In genomic region chr5:17219006-17219422, GRCh38 we compare ENCODE assay signal across 8 cellular contexts. TPM values are rescaled to one million over a fixed set of nuclear protein-coding genes. Genes with fewer than 3 reads are reported as not detected.
A peak's percentile ranks its signal among the peaks of the same experiment; 100 is the strongest.
DNase-seq lines count a peak whose midpoint lies in the region; ATAC-seq, FAIRE-seq and TF ChIP-seq lines count a peak whose summit lies in the region.

No MANE protein-coding gene starts in this region.

- H3K4me2 ChIP-seq in astrocyte (ENCODE audit: low read length), result peak overlapping the region; percentile 86

- peak overlapping the region; percentile 95 for H3K27ac Mint-ChIP-seq in astrocyte (ENCODE audit: unreplicated experiment)

- no peak for TF ChIP-seq CTCF in astrocyte (IDR thresholded peaks at IDR 0.05; ENCODE audit: insufficient read depth, low read depth, low read length)
- TF ChIP-seq CTCF in kidney (IDR thresholded peaks at IDR 0.05; ENCODE audit: borderline replicate concordance, extremely low read depth, insufficient read depth), result no peak
- TF ChIP-seq CTCF in testis (IDR thresholded peaks at IDR 0.05), result no peak

- H3K4me3 Mint-ChIP-seq in astrocyte (ENCODE audit: unreplicated experiment), result peak overlapping the region; percentile 98

- H3K4me1 ChIP-seq in HUES64 (ENCODE audit: insufficient read depth, low read length) (peaks cover 65% of the 10 kb centered on the region), astrocyte (ENCODE audit: insufficient read depth, low read length) (peaks cover 36% of the 10 kb centered on the region), kidney (ENCODE audit: control insufficient read depth in 1 of 2, insufficient read depth in 1 of 2, low read depth in 1 of 2, low read length in 2 of 2) (peaks cover 0 to 4% of the 10 kb centered on the region in 2 donors), testis (peaks cover 5% of the 10 kb centered on the region)

- H3K27me3 Mint-ChIP-seq in astrocyte (ENCODE audit: low read depth, unreplicated experiment), result no peaks in the 10 kb centered on the region

- WGBS in HUES64, result under 1% methylated on average over 20 of the region's 20 CpGs
- 11 to 14% methylated on average over 12 to 20 of the region's 20 CpGs for WGBS in testis, 2 donors

- H3K36me3 ChIP-seq in HUES64 (ENCODE audit: insufficient read depth, low read length) (peaks cover 3% of the 10 kb centered on the region; the same call in 1 of the 2 replicates), astrocyte (ENCODE audit: insufficient read depth, low read length) (no peaks in the 10 kb centered on the region), kidney (ENCODE audit: control insufficient read depth in 1 of 2, insufficient read depth in 2 of 2, low read length in 2 of 2) (no peaks in the 10 kb centered on the region), testis (ENCODE audit: low read depth, missing control alignments) (no peaks in the 10 kb centered on the region)

- peak; percentile 14 for ATAC-seq in GM18873 (IDR thresholded peaks at IDR 0.05; ENCODE audit: low FRiP score, unreplicated experiment)
- ATAC-seq in HG02571 (IDR thresholded peaks at IDR 0.05; ENCODE audit: unreplicated experiment), result no peak

- DNase-seq in AG08396 (ENCODE audit: low spot score) (peak; percentile 44), astrocyte (ENCODE audit: low read depth) (no peak), kidney (no peak), testis (peak; percentile 34), erythroblast (lab: John Stamatoyannopoulos, UW) (no peak)

- peaks cover 6% of the 10 kb centered on the region for H3K36me3 Mint-ChIP-seq in astrocyte (ENCODE audit: low read depth, unreplicated experiment)

- intact Hi-C loops in kidney (cut with DNase I), result loop anchor here (10.0 kb wide), 1 partner anchor 1096 kb away; no protein-coding TSS in a partner anchor
- intact Hi-C loops in testis (cut with DNase I; ENCODE audit: low total_unique reads), result loop anchor here (10.0 kb wide), 1 partner anchor 1096 kb away; no protein-coding TSS in a partner anchor

- H3K27ac ChIP-seq in HUES64 (ENCODE audit: low read depth, low read length) (peak overlapping the region; percentile 67; the same call in 1 of the 2 replicates), astrocyte (ENCODE audit: low read depth, low read length) (peak overlapping the region; percentile 94), kidney (ENCODE audit: low read depth in 2 of 2, low read length in 2 of 2) (no peak overlapping the region), testis (no peak overlapping the region)

- peaks cover 64% of the 10 kb centered on the region for H3K79me2 ChIP-seq in astrocyte (ENCODE audit: insufficient read depth, low read length)

- H3K4me3 ChIP-seq in HUES64 (ENCODE audit: low read length) (peak overlapping the region; percentile 95), astrocyte (ENCODE audit: insufficient read depth, low read depth, low read length) (peak overlapping the region; percentile 97), kidney (ENCODE audit: low read length in 2 of 2) (peak overlapping the region; percentile 39 to 60), testis (peak overlapping the region; percentile 7 to 39)

- TF ChIP-seq POLR2A in testis (IDR thresholded peaks at IDR 0.05) (no peak), erythroblast (IDR thresholded peaks at IDR 0.05; ENCODE audit: low read length) (no peak)

- no peak overlapping the region for H2AFZ ChIP-seq in astrocyte (ENCODE audit: low read depth, low read length)

- H3K9ac ChIP-seq in HUES64 (ENCODE audit: low read depth, low read length) (peak overlapping the region; percentile 81), astrocyte (ENCODE audit: low read length) (peak overlapping the region; percentile 98), kidney (ENCODE audit: low read length in 2 of 2) (no peak overlapping the region)

- H3K9me3 ChIP-seq in HUES64 (ENCODE audit: insufficient read depth, low read depth, low read length) (no peaks in the 10 kb centered on the region), astrocyte (ENCODE audit: insufficient read depth, low read depth, low read length) (no peaks in the 10 kb centered on the region), kidney (ENCODE audit: control insufficient read depth in 1 of 2, low read length in 2 of 2) (no peaks in the 10 kb centered on the region), testis (no peaks in the 10 kb centered on the region)

- peaks cover 39% of the 10 kb centered on the region for H3K4me1 Mint-ChIP-seq in astrocyte (ENCODE audit: low read depth, unreplicated experiment)

- no peaks in the 10 kb centered on the region for H3K27me3 ChIP-seq in HUES64 (ENCODE audit: insufficient read depth, low read length)
- H3K27me3 ChIP-seq in astrocyte (ENCODE audit: insufficient read depth, low read length), result no peaks in the 10 kb centered on the region
- H3K27me3 ChIP-seq in testis, result no peaks in the 10 kb centered on the region

- peaks cover 46% of the 10 kb centered on the region for H4K20me1 ChIP-seq in astrocyte (ENCODE audit: insufficient read depth, low read length)

- H3K9me3 Mint-ChIP-seq in astrocyte (ENCODE audit: unreplicated experiment), result no peaks in the 10 kb centered on the region

- no peak for FAIRE-seq in astrocyte (lab: Jason Lieb, UNC)
- no peak for FAIRE-seq in kidney (lab: Jason Lieb, UNC)

RNA-seq across cellular contexts. Expression of gene BASP1, which starts 1.6 kb away (rescaled TPM):
- polyA plus RNA-seq in HUES64 (2013, experiment 1 of 2), result 118 TPM
- polyA plus RNA-seq in HUES64 (2013, experiment 2 of 2), result 134 TPM
- total RNA-seq in astrocyte, result 260 and 273 TPM in 2 replicates
- 12.5 TPM for total RNA-seq in kidney
- polyA plus RNA-seq in kidney (ENCODE audit: insufficient read depth, low read depth, low replicate concordance), result 5.1 TPM
- total RNA-seq in testis, result 1 to 10 TPM; 2.1 to 2.6 TPM
- polyA plus RNA-seq in testis (ENCODE audit: insufficient read depth, low read depth, low replicate concordance), result 5.6 TPM

Comparison
In these comparisons a context has a peak if more than half of its experiments do, and no peak if none do; other contexts are left out.
1. DNase-seq: peak in AG08396 (single experiment) and testis (single experiment); none in astrocyte (single experiment), kidney (single experiment) and erythroblast (0 of 2).
2. H3K27ac ChIP-seq: peak in HUES64 (single experiment) and astrocyte (single experiment); none in kidney (0 of 2) and testis (0 of 2).
3. H3K4me3 ChIP-seq: peak in every context shown above with its lines; median percentile 97 in astrocyte; 95 in HUES64; 50 in kidney; 23 in testis.
4. H3K9ac ChIP-seq: peak in HUES64 (single experiment) and astrocyte (single experiment); none in kidney (0 of 2).
5. RNA of gene BASP1, which starts 1.6 kb away (total RNA-seq): 260 to 273 TPM in astrocyte; 12.5 TPM in kidney (single experiment) and 2.1 to 2.6 TPM in testis; every median in the first group is over 10 times any median in the second.